12 cellular contexts compared by ENCODE assay signal in genomic region chr2:37658682-37659081, GRCh38. TPM values are rescaled to one million over a fixed set of nuclear protein-coding genes. Genes with fewer than 3 reads are reported as not detected.
DNase-seq lines count a peak whose midpoint lies in the region; ATAC-seq, FAIRE-seq and TF ChIP-seq lines count a peak whose summit lies in the region.
"Had no signal": no experiment of that assay in that cellular context is flagged by ENCODE, and none has a peak within 500 bp of the region (broad histone marks: within the 10 kb centered on the region; RNA-seq: fewer than 3 reads in every experiment).

No MANE protein-coding gene starts in this region.

- peak overlapping the region; percentile 2 for H3K4me3 Mint-ChIP-seq in T-helper 17 cell

- WGBS in gastroesophageal sphincter (ENCODE audit: low coverage in 1 of 2), 2 donors = 88 to 90% methylated on average over 2 to 3 of the region's 3 CpGs

- TF ChIP-seq EP300 in gastroesophageal sphincter (IDR thresholded peaks at IDR 0.05) = no peak

- no peaks in the 10 kb centered on the region for H3K9me3 ChIP-seq in T-helper 17 cell (ENCODE audit: control insufficient read depth, low read length, poor library complexity, severe bottlenecking)
- no peaks in the 10 kb centered on the region for H3K9me3 ChIP-seq in gastroesophageal sphincter
- H3K9me3 ChIP-seq in skeletal muscle satellite cell (replicated peaks; ENCODE audit: low read length) = no peaks in the 10 kb centered on the region

- H3K36me3 Mint-ChIP-seq in T-helper 17 cell (ENCODE audit: low read depth) = peaks cover 2% of the 10 kb centered on the region

- H3K4me3 ChIP-seq in gastroesophageal sphincter (no peak overlapping the region), skeletal muscle satellite cell (ENCODE audit: low read length) (peak overlapping the region; percentile 44)

- FAIRE-seq in GM12891 (lab: Jason Lieb, UNC) = peak; percentile 35
- no peak for FAIRE-seq in D721Med (lab: Jason Lieb, UNC)

- peak overlapping the region; percentile 53 for H3K4me2 ChIP-seq in skeletal muscle satellite cell (ENCODE audit: low read length)

- H3K27me3 Mint-ChIP-seq in T-helper 17 cell = no peaks in the 10 kb centered on the region

- H3K27me3 ChIP-seq in gastroesophageal sphincter = no peaks in the 10 kb centered on the region
- no peaks in the 10 kb centered on the region for H3K27me3 ChIP-seq in skeletal muscle satellite cell (ENCODE audit: control insufficient read depth, insufficient read depth, low read length)

- peaks cover 84% of the 10 kb centered on the region for H3K4me1 Mint-ChIP-seq in T-helper 17 cell

- DNase-seq in GM12891 (ENCODE audit: insufficient read length, low spot score) (no peak), T-helper 17 cell (no peak), NCI-H1694 treated with DMSO at 0.1 percent for 48 hours (lab: John Stamatoyannopoulos, UW) (no peak), D721Med (ENCODE audit: insufficient read length, low spot score) (no peak), NCI-H2227 (lab: John Stamatoyannopoulos, UW; ENCODE audit: unreplicated experiment) (no peak)
- DNase-seq: NCI-H1436, NCI-H82 had no signal

- peak overlapping the region; percentile 93 for H3K27ac Mint-ChIP-seq in T-helper 17 cell
- H3K27ac Mint-ChIP-seq: activated T-helper 2 cell treated with anti-CD3 and anti-CD28 coated beads, Interferon-gamma antibody, Interleukin-2, Interleukin-4, amounts not matched to agents 10 μg/mL and 5 μg/mL and 100 μg/mL, durations not matched to agents 14 hours and 24 hours and 36 hours had no signal

- TF ChIP-seq POLR2A in GM12891 (IDR thresholded peaks at IDR 0.05; ENCODE audit: low read depth, low read length) (no peak), gastroesophageal sphincter (IDR thresholded peaks at IDR 0.05) (no peak)

- H3K4me1 ChIP-seq in gastroesophageal sphincter (peaks cover 24 to 100% (median 43%) of the 10 kb centered on the region in 3 donors), skeletal muscle satellite cell (ENCODE audit: control insufficient read depth, insufficient read depth, low read length) (peaks cover 98% of the 10 kb centered on the region)

- TF ChIP-seq CTCF in gastroesophageal sphincter (IDR thresholded peaks at IDR 0.05) (no peak), D721Med (IDR thresholded peaks at IDR 0.05; ENCODE audit: insufficient read depth, missing control alignments) (no peak)

- H3K27ac ChIP-seq in gastroesophageal sphincter = peak overlapping the region; percentile 31 to 76 (median 74)

- no peak overlapping the region for H3K9ac ChIP-seq in skeletal muscle satellite cell (ENCODE audit: low read depth, low read length)

- ATAC-seq in T-helper 17 cell (no peak), gastroesophageal sphincter (no peak), GM18861 (IDR thresholded peaks at IDR 0.05; ENCODE audit: unreplicated experiment) (no peak)
- ATAC-seq: activated CD4-positive, CD25-positive, alpha-beta regulatory T cell treated with anti-CD3 and anti-CD28 coated beads, Interleukin-2, amount 50 U/mL, for 24 hours had no signal

- H3K36me3 ChIP-seq in gastroesophageal sphincter = peaks cover 0 to 7% of the 10 kb centered on the region in 2 donors
- H3K36me3 ChIP-seq in skeletal muscle satellite cell (ENCODE audit: insufficient read depth, low read length) = peaks cover 97% of the 10 kb centered on the region

TF ChIP-seq in GM12891, 5 proteins besides CTCF, POLR2A, EP300 and RAD21:
- TF ChIP-seq POU2F2 (IDR thresholded peaks at IDR 0.05; ENCODE audit: low read depth, low read length) (no peak), TAF1 (IDR thresholded peaks at IDR 0.05; ENCODE audit: low read depth, low read length) (no peak), POLR2AphosphoS5 (IDR thresholded peaks at IDR 0.05; ENCODE audit: low read depth, low read length) (no peak), PAX5 (IDR thresholded peaks at IDR 0.05; ENCODE audit: insufficient read depth, low read length, severe bottlenecking) (no peak), SPI1 (IDR thresholded peaks at IDR 0.05; ENCODE audit: low read depth, low read length) (no peak)

RNA-seq across cellular contexts. Expression of gene CDC42EP3, which starts 12.8 kb away (rescaled TPM):
- polyA plus RNA-seq in GM12891 (2012; ENCODE audit: low read depth, missing spikeins) = 12.0 TPM
- 10 to 100 TPM; 45.1 to 48.9 TPM for total RNA-seq in T-helper 17 cell
- 100 to 1,000 TPM in 2 of 4 donors, 10 to 100 TPM in 2; 39.4 to 198 (median 87.4) TPM for total RNA-seq in gastroesophageal sphincter
- 4.6 and 14.9 TPM in 2 replicates for total RNA-seq in skeletal muscle satellite cell (2012; rRNA removed)
